ENCODE assay signal across 2 cellular contexts in the genomic region with DNA sequence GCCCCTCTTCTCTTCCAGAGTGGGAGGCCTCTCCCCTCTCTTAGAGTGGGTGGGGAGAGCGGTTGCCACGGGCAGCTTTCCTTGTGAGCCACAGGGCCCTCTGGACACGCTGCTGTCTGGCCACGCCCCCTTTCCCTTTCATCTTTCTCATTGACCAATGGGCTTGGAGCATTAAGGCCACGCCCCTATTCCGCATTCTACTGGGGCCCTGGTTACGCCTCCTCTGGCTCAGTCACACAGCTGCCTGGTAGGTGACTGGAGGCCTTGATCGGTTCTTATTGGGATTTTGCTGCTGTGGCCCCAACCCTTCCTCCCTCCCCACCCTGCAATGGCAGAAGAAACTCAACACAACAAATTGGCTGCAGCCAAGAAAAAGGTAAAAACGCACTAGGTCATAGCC. TPM values are rescaled to one million over a fixed set of nuclear protein-coding genes. Genes with fewer than 3 reads are reported as not detected.
"Had no signal": no experiment of that assay in that cellular context is flagged by ENCODE, and none has a peak within 500 bp of the region (broad histone marks: within the 10 kb centered on the region; RNA-seq: fewer than 3 reads in every experiment).

A gene with protein sequence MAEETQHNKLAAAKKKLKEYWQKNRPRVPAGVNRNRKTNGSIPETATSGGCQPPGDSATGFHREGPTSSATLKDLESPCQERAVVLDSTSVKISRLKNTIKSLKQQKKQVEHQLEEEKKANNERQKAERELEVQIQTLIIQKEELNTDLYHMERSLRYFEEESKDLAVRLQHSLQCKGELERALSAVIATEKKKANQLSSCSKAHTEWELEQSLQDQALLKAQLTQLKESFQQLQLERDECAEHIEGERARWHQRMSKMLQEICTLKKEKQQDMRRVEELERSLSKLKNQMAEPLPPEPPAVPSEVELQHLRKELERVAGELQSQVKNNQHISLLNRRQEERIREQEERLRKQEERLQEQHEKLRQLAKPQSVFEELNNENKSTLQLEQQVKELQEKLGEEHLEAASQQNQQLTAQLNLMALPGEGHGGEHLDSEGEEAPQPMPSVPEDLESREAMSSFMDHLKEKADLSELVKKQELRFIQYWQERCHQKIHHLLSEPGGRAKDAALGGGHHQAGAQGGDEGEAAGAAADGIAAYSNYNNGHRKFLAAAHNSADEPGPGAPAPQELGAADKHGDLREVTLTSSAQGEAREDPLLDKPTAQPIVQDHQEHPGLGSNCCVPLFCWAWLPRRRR (plus strand): TSS at position 301 of the 400 bp plus-strand sequence. CDS start 28 bp downstream, at position 329.

RNA-seq across cellular contexts. Expression of the gene that starts here (rescaled TPM):
- total RNA-seq: activated T-helper 17 cell treated with anti-CD3 and anti-CD28 coated beads, Interleukin-2, amount 50 U/mL, for 72 hours; ascending aorta had no signal
